In genomic region chr17:3896108-3897099, GRCh38 we compare ENCODE assay signal across 21 cellular contexts. TPM values are rescaled to one million over a fixed set of nuclear protein-coding genes. Genes with fewer than 3 reads are reported as not detected.
DNase-seq lines count a peak whose midpoint lies in the region; ATAC-seq, FAIRE-seq and TF ChIP-seq lines count a peak whose summit lies in the region.
"Had no signal": no experiment of that assay in that cellular context is flagged by ENCODE, and none has a peak within 500 bp of the region (broad histone marks: within the 10 kb centered on the region; RNA-seq: fewer than 3 reads in every experiment).

No MANE protein-coding gene starts in this region.

- H3K4me1 Mint-ChIP-seq in effector memory CD8-positive, alpha-beta T cell (ENCODE audit: low read depth in 2 of 2): peaks cover 14 to 18% of the 10 kb centered on the region in 2 donors

- TF ChIP-seq CTCF in H1 (IDR thresholded peaks at IDR 0.05; ENCODE audit: control extremely low read depth in 1 of 3, insufficient read depth in 1 of 3, low read depth in 1 of 3, low read length in 3 of 3) (no peak), ovary (IDR thresholded peaks at IDR 0.05) (no peak), mucosa of descending colon (IDR thresholded peaks at IDR 0.05) (no peak)

- no peak overlapping the region for H3K4me3 Mint-ChIP-seq in effector memory CD8-positive, alpha-beta T cell
- H3K4me3 Mint-ChIP-seq: activated naive CD8-positive, alpha-beta T cell treated with anti-CD3 and anti-CD28 coated beads, Interleukin-2, amount 10 ng/mL, durations not matched to agents 7 days and 5 days; activated T-cell treated with anti-CD3 and anti-CD28 coated beads, Interleukin-2, amount 50 U/mL, for 24 hours; endodermal cell had no signal

- TF ChIP-seq EP300 in H1 (IDR thresholded peaks at IDR 0.05; ENCODE audit: borderline replicate concordance in 1 of 2, low read depth in 2 of 2, low read length in 2 of 2): no peak
- no peak for TF ChIP-seq EP300 in ovary (IDR thresholded peaks at IDR 0.05)

- FAIRE-seq in H1 (lab: Jason Lieb, UNC): no peak
- FAIRE-seq: GM18507 had no signal

- WGBS in H1 (ENCODE audit: extremely low coverage in 1 of 2, insufficient coverage in 1 of 2, insufficient read length in 1 of 2, insufficient replicate concordance in 2 of 2, low coverage in 1 of 2, low lambda C conversion rate in 2 of 2, missing lambda C conversion rate in 1 of 2), 2 experiments: 88% methylated on average over 18 of the region's 18 CpGs; no CpG with 5 or more reads in 1 of the 2 experiments
- WGBS in ovary, 3 donors: 58 to 67% (median 59%) methylated on average over 15 to 18 of the region's 18 CpGs

- CTCF ChIA-PET in H1 (lab: Charles Lee; ENCODE audit: partially characterized antibody): interaction anchor here (0.5 to 13.2 kb wide), 7 partner anchors 8 to 178 kb away, joined by 3 to 131 read pairs (median 4); no protein-coding TSS in a partner anchor

- H3K27me3 ChIP-seq in H1 (replicated peaks in 1 of 4; ENCODE audit: control insufficient read depth in 3 of 4, extremely low read depth in 1 of 4, insufficient read depth in 3 of 4, low read length in 3 of 4) (peaks cover 0 to 6% (median 1%) of the 10 kb centered on the region in 4 experiments; a peak in 3 of 7 replicates), ovary (no peaks in the 10 kb centered on the region)
- H3K27me3 ChIP-seq: Peyer's patch had no signal

- no peak for ATAC-seq in effector memory CD8-positive, alpha-beta T cell (replicated peaks)
- no peak for ATAC-seq in mucosa of descending colon
- ATAC-seq: HCT116, sciatic nerve had no signal

- H3K56ac ChIP-seq in H1 (replicated peaks; ENCODE audit: insufficient read length, low read depth, low read length): no peak overlapping the region

- 0 out of 2 replicates have a peak overlapping the region, but pooled peaks have one; percentile 18 for H2BK5ac ChIP-seq in H1 (ENCODE audit: low read depth, low read length)

- no peaks in the 10 kb centered on the region for H3K27me3 Mint-ChIP-seq in effector memory CD8-positive, alpha-beta T cell
- H3K27me3 Mint-ChIP-seq: activated T-cell treated with anti-CD3 and anti-CD28 coated beads, Interleukin-2, amount 50 U/mL, for 24 hours had no signal

- no peak overlapping the region; a peak in 1 of 4 replicates for H3K4me2 ChIP-seq in H1 (ENCODE audit: insufficient read depth in 1 of 2, low read depth in 2 of 2, low read length in 2 of 2)

- peak overlapping the region; percentile 70 for H2BK12ac ChIP-seq in H1 (ENCODE audit: low read depth, low read length)

- no peak for TF ChIP-seq RAD21 in H1 (IDR thresholded peaks at IDR 0.05 in 1 of 2, conservative IDR thresholded peaks at IDR 0.05 in 1 of 2; ENCODE audit: low read depth in 2 of 2, low read length in 2 of 2)

- H3K36me3 Mint-ChIP-seq in effector memory CD8-positive, alpha-beta T cell (ENCODE audit: insufficient read depth): peaks cover 12% of the 10 kb centered on the region
- H3K36me3 Mint-ChIP-seq: activated naive CD8-positive, alpha-beta T cell treated with anti-CD3 and anti-CD28 coated beads, Interleukin-2, amount 10 ng/mL, durations not matched to agents 7 days and 5 days had no signal

- DNase-seq in DMS 273 treated with DMSO at 0.1 percent for 48 hours (lab: John Stamatoyannopoulos, UW): peak; percentile 29
- peak; percentile 42 for DNase-seq in NCI-H1092 treated with DMSO at 0.1 percent for 48 hours (lab: John Stamatoyannopoulos, UW)
- no peak for DNase-seq in H1 (ENCODE audit: low read depth in 1 of 2, low spot score in 2 of 2)
- DNase-seq in ovary: peak in 4 of 5 donors; percentile 51 to 60 (median 55)
- no peak for DNase-seq in effector memory CD8-positive, alpha-beta T cell
- no peak for DNase-seq in UCSD-AML1 (lab: John Stamatoyannopoulos, UW; ENCODE audit: unreplicated experiment)
- DNase-seq in hepatic stellate cell (ENCODE audit: low spot score): no peak
- no peak for DNase-seq in mucosa of descending colon
- DNase-seq: activated CD4-positive, alpha-beta T cell treated with anti-CD3 and anti-CD28 coated beads, Interleukin-2, amount 50 U/mL, for 1 hour; activated naive CD8-positive, alpha-beta T cell treated with anti-CD3 and anti-CD28 coated beads, Interleukin-2, amount 10 ng/mL, durations not matched to agents 7 days and 5 days; activated T-cell treated with anti-CD3 and anti-CD28 coated beads, Interleukin-2, amount 50 U/mL, for 24 hours; endodermal cell; MM.1S; NCI-H2081 treated with DMSO at 0.1 percent for 48 hours; NCI-H748 treated with DMSO at 0.1 percent for 48 hours; Peyer's patch; stimulated activated CD4-positive, alpha-beta T cell treated with anti-CD3 and anti-CD28 coated beads, Interleukin-2, amount 100 ng/mL, for 24 hours had no signal

- H3K4me3 ChIP-seq in H1 (ENCODE audit: extremely low read depth in 1 of 4, insufficient read depth in 2 of 4, low read depth in 3 of 4, low read length in 4 of 4) (no peak overlapping the region), ovary (no peak overlapping the region), mucosa of descending colon (no peak overlapping the region)
- H3K4me3 ChIP-seq: Peyer's patch had no signal

- H2AFZ ChIP-seq in H1 (ENCODE audit: low read length): no peak overlapping the region

- no peak overlapping the region for H3K27ac Mint-ChIP-seq in effector memory CD8-positive, alpha-beta T cell
- H3K27ac Mint-ChIP-seq: activated naive CD8-positive, alpha-beta T cell treated with anti-CD3 and anti-CD28 coated beads, Interleukin-2, amount 10 ng/mL, durations not matched to agents 7 days and 5 days; activated T-cell treated with anti-CD3 and anti-CD28 coated beads, Interleukin-2, amount 50 U/mL, for 24 hours; endodermal cell had no signal

- H3K18ac ChIP-seq in H1 (ENCODE audit: extremely low read depth, low read length): no peak overlapping the region; the same call in 1 of the 2 replicates

- H4K91ac ChIP-seq in H1 (replicated peaks; ENCODE audit: insufficient read length, low read length): peak overlapping the region; percentile 19

- no peak overlapping the region for H4K5ac ChIP-seq in H1 (ENCODE audit: insufficient read length, low read depth, low read length)

- peaks cover 4 to 16% (median 13%) of the 10 kb centered on the region in 4 experiments for H3K4me1 ChIP-seq in H1 (replicated peaks in 1 of 4; ENCODE audit: control insufficient read depth in 3 of 4, insufficient read depth in 4 of 4, low read length in 3 of 4)
- peaks cover 23% of the 10 kb centered on the region for H3K4me1 ChIP-seq in ovary (ENCODE audit: insufficient read depth)
- peaks cover 38% of the 10 kb centered on the region for H3K4me1 ChIP-seq in mucosa of descending colon (ENCODE audit: low read depth)

- peak overlapping the region; percentile 82; the same call in 1 of the 2 replicates for H2AK5ac ChIP-seq in H1 (ENCODE audit: low read depth, low read length)

- H3K23me2 ChIP-seq in H1 (ENCODE audit: low read depth, low read length): peaks cover 15% of the 10 kb centered on the region; the same call in 1 of the 2 replicates

- no peak overlapping the region for H2BK120ac ChIP-seq in H1 (replicated peaks; ENCODE audit: low read depth, low read length)

- 0 out of 2 replicates have a peak overlapping the region, but pooled peaks have one; percentile 48 for H2BK20ac ChIP-seq in H1 (ENCODE audit: low read length)

- H3K36me3 ChIP-seq in H1 (ENCODE audit: control insufficient read depth in 2 of 4, insufficient read depth in 4 of 4, low read length in 3 of 4) (no peaks in the 10 kb centered on the region), ovary (no peaks in the 10 kb centered on the region), mucosa of descending colon (ENCODE audit: low read depth) (no peaks in the 10 kb centered on the region)
- H3K36me3 ChIP-seq: Peyer's patch had no signal

- intact Hi-C loops in ovary (cut with DNase I): no loop called here
- intact Hi-C loops in mucosa of descending colon (cut with DNase I, micrococcal nuclease): no loop called here

- H3K23ac ChIP-seq in H1 (ENCODE audit: insufficient read length): no peak overlapping the region

- POLR2A ChIA-PET in H1 (lab: Charles Lee; ENCODE audit: partially characterized antibody): interaction anchor here (1.2 kb wide), 1 partner anchor 247 kb away, joined by 3 read pairs; no protein-coding TSS in a partner anchor

- no peak overlapping the region for H3K9ac ChIP-seq in H1 (replicated peaks in 1 of 4; ENCODE audit: extremely low read depth in 1 of 4, low read depth in 3 of 4, low read length in 3 of 4)

- no peak for TF ChIP-seq POLR2A in H1 (IDR thresholded peaks at IDR 0.05; ENCODE audit: control extremely low read depth in 1 of 2, low read depth in 2 of 2, low read length in 2 of 2)
- no peak for TF ChIP-seq POLR2A in ovary (IDR thresholded peaks at IDR 0.05)

- H2BK15ac ChIP-seq in H1 (ENCODE audit: low read length): peak overlapping the region; percentile 46; the same call in 1 of the 2 replicates

- no peaks in the 10 kb centered on the region for H3K79me1 ChIP-seq in H1 (ENCODE audit: low read depth, low read length)

- H4K20me1 ChIP-seq in H1 (replicated peaks in 1 of 2; ENCODE audit: control insufficient read depth in 1 of 2, insufficient read depth in 2 of 2, low read length in 2 of 2): peaks cover 0 to 4% of the 10 kb centered on the region in 2 experiments

- 0 out of 2 replicates have a peak overlapping the region, but pooled peaks have one; percentile 1 for H4K8ac ChIP-seq in H1 (ENCODE audit: extremely low read depth, insufficient read depth, low read length)

- no peaks in the 10 kb centered on the region for H3K79me2 ChIP-seq in H1 (ENCODE audit: control insufficient read depth in 1 of 2, insufficient read depth in 2 of 2, low read length in 2 of 2)

- no peak overlapping the region for H3K4ac ChIP-seq in H1 (replicated peaks; ENCODE audit: insufficient read length, low read depth, low read length)

- H3K9me3 Mint-ChIP-seq in effector memory CD8-positive, alpha-beta T cell: no peaks in the 10 kb centered on the region
- H3K9me3 Mint-ChIP-seq: activated naive CD8-positive, alpha-beta T cell treated with anti-CD3 and anti-CD28 coated beads, Interleukin-2, amount 10 ng/mL, durations not matched to agents 7 days and 5 days; activated T-cell treated with anti-CD3 and anti-CD28 coated beads, Interleukin-2, amount 50 U/mL, for 24 hours; endodermal cell had no signal

- no peak overlapping the region for H3K14ac ChIP-seq in H1 (ENCODE audit: insufficient read length)

- H3K9me3 ChIP-seq in H1 (ENCODE audit: insufficient read depth in 2 of 2, low read depth in 1 of 2, low read length in 1 of 2) (no peaks in the 10 kb centered on the region), ovary (no peaks in the 10 kb centered on the region), mucosa of descending colon (no peaks in the 10 kb centered on the region)
- H3K9me3 ChIP-seq: Peyer's patch had no signal

- H3K27ac ChIP-seq in H1 (ENCODE audit: low read depth, low read length): no peak overlapping the region
- peak overlapping the region in 1 of 2 donors; percentile 23 for H3K27ac ChIP-seq in ovary

RNA-seq across cellular contexts. Expression of gene CAMKK1, which starts 3.6 kb away (rescaled TPM):
- total RNA-seq in H1 (2021; fragmentation: NEBNext Ultra II Directional; extraction: Animal tissue kit (Norgen Biotek cat#: 25700)): 7.6 and 8.5 TPM in 2 replicates
- polyA plus RNA-seq in H1 (2011; rRNA removed): 7.1 and 10.4 TPM in 2 replicates
- polyA plus RNA-seq in H1 (2011; cell fraction: cytosol; rRNA removed): 10.4 TPM
- polyA plus RNA-seq in H1 (2011; cell fraction: nucleus; rRNA removed): 19.7 TPM
- polyA plus RNA-seq in H1 (2012, experiment 1 of 2): 7.4 to 9.0 TPM (median 8.4 TPM) in 4 replicates
- 5.3 TPM for polyA plus RNA-seq in H1 (2012, experiment 2 of 2)
- polyA plus RNA-seq in H1 (2013, experiment 1 of 2): 5.0 TPM
- polyA plus RNA-seq in H1 (2013, experiment 2 of 2): 4.8 TPM
- polyA minus RNA-seq in H1 (2011; rRNA and poly(A)+ RNA removed): 7.3 and 9.5 TPM in 2 replicates
- polyA minus RNA-seq in H1 (2011; cell fraction: cytosol; rRNA and poly(A)+ RNA removed): 5.0 TPM
- polyA minus RNA-seq in H1 (2011; cell fraction: nucleus; rRNA and poly(A)+ RNA removed): 7.9 TPM
- total RNA-seq in ovary: 10 to 100 TPM in 3 of 7 donors, 1 to 10 TPM in 4; 4.7 to 15.1 (median 9.8) TPM
- 1 to 10 TPM; 2.8 to 4.6 TPM for polyA plus RNA-seq in ovary
- 10 to 100 TPM in 1 of 3 donors, 1 to 10 TPM in 2; 4.8 to 11.6 (median 6.2) TPM for total RNA-seq in mucosa of descending colon

RNA-seq across cellular contexts. Expression of gene P2RX1, which starts 19.9 kb away (rescaled TPM):
- 0.19 and 0.45 TPM in 2 replicates for total RNA-seq in H1 (2021; fragmentation: NEBNext Ultra II Directional; extraction: Animal tissue kit (Norgen Biotek cat#: 25700))
- polyA plus RNA-seq in H1 (2011; rRNA removed): 1.1 and 1.6 TPM in 2 replicates
- polyA plus RNA-seq in H1 (2011; cell fraction: cytosol; rRNA removed): 1.2 TPM
- polyA plus RNA-seq in H1 (2011; cell fraction: nucleus; rRNA removed): 4.8 TPM
- 0.48 to 1.1 TPM (median 0.83 TPM) in 4 replicates for polyA plus RNA-seq in H1 (2012, experiment 1 of 2)
- polyA plus RNA-seq in H1 (2012, experiment 2 of 2): 0.29 TPM
- polyA plus RNA-seq in H1 (2013, experiment 1 of 2): 0.83 TPM
- 0.64 TPM for polyA plus RNA-seq in H1 (2013, experiment 2 of 2)
- polyA minus RNA-seq in H1 (2011; rRNA and poly(A)+ RNA removed): 0.51 and 1.0 TPM in 2 replicates
- polyA minus RNA-seq in H1 (2011; cell fraction: cytosol; rRNA and poly(A)+ RNA removed): 0.66 TPM
- polyA minus RNA-seq in H1 (2011; cell fraction: nucleus; rRNA and poly(A)+ RNA removed): 1.1 TPM
- 1 to 10 TPM in 2 of 7 donors, under 1 TPM in 5; 0.24 to 3.0 (median 0.65) TPM for total RNA-seq in ovary
- polyA plus RNA-seq in ovary: 1 to 10 TPM; 3.2 to 4.6 TPM
- total RNA-seq in mucosa of descending colon: 1 to 10 TPM; 2.5 to 4.9 (median 3.5) TPM
- total RNA-seq: endodermal cell, lung microvascular endothelial cell had no signal

RNA-seq across cellular contexts. Expression of gene NCBP3, which starts 50.4 kb away (rescaled TPM):
- total RNA-seq in H1 (2021; fragmentation: NEBNext Ultra II Directional; extraction: Animal tissue kit (Norgen Biotek cat#: 25700)): 46.1 and 47.9 TPM in 2 replicates
- polyA plus RNA-seq in H1 (2011; rRNA removed) (16.5 and 19.6 TPM in 2 replicates), ovary (10 to 100 TPM; 17.7 to 38.9 TPM)
- 32.0 TPM for polyA plus RNA-seq in H1 (2011; cell fraction: cytosol; rRNA removed)
- polyA plus RNA-seq in H1 (2011; cell fraction: nucleus; rRNA removed): 22.5 TPM
- 30.6 to 59.0 TPM (median 33.4 TPM) in 4 replicates for polyA plus RNA-seq in H1 (2012, experiment 1 of 2)
- polyA plus RNA-seq in H1 (2012, experiment 2 of 2): 4.8 TPM
- 35.0 TPM for polyA plus RNA-seq in H1 (2013, experiment 1 of 2)
- polyA plus RNA-seq in H1 (2013, experiment 2 of 2): 30.6 TPM
- polyA minus RNA-seq in H1 (2011; rRNA and poly(A)+ RNA removed): 17.6 and 18.9 TPM in 2 replicates
- polyA minus RNA-seq in H1 (2011; cell fraction: cytosol; rRNA and poly(A)+ RNA removed): 8.6 TPM
- 30.1 TPM for polyA minus RNA-seq in H1 (2011; cell fraction: nucleus; rRNA and poly(A)+ RNA removed)
- total RNA-seq in ovary (10 to 100 TPM; 15.7 to 43.2 (median 37.6) TPM), mucosa of descending colon (10 to 100 TPM; 39.4 to 50.5 (median 44.7) TPM)

Comparison
In these comparisons a context has a peak if more than half of its experiments do, and no peak if none do; other contexts are left out.
1. DNase-seq: peak in DMS 273 treated with DMSO at 0.1 percent for 48 hours (single experiment), NCI-H1092 treated with DMSO at 0.1 percent for 48 hours (single experiment) and ovary (4 of 5); none in H1 (0 of 2), effector memory CD8-positive, alpha-beta T cell (0 of 3), UCSD-AML1 (single experiment), hepatic stellate cell (single experiment) and mucosa of descending colon (0 of 3).